ENCODE assay signal across 1 cellular context in the genomic region with DNA sequence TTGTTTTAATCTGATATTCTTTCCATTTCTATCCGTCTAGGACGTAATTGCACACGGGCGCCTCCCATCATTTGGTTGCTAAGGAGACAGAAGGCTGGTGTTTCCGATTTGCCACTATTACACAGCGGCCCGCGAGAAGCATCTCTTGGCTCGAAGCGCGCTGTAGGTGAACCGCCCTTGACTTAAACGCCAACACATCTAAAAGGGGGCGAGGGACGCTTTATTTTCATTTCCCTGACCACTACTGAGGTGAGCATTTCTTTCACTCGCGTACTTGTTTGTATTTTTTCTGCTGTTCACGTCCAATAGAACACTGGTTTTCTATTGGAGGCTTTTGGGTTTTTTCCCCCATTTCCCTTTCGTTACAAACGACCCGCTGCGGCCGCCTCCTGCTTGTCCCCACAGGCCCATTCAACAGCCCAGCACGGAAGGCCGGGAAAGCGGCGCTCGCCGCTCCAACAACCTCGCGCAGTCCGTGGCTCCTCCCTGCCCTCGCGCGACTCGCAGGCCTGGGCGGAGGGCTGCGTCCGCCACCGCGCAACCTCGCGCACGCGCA.
TF ChIP-seq lines count a peak whose summit lies in the region.

No MANE protein-coding gene starts in this region.

TF ChIP-seq in HepG2, 621 proteins besides CTCF, POLR2A, EP300 and RAD21 (continued from another document and continues in another):
- TF ChIP-seq, protein P1, sequence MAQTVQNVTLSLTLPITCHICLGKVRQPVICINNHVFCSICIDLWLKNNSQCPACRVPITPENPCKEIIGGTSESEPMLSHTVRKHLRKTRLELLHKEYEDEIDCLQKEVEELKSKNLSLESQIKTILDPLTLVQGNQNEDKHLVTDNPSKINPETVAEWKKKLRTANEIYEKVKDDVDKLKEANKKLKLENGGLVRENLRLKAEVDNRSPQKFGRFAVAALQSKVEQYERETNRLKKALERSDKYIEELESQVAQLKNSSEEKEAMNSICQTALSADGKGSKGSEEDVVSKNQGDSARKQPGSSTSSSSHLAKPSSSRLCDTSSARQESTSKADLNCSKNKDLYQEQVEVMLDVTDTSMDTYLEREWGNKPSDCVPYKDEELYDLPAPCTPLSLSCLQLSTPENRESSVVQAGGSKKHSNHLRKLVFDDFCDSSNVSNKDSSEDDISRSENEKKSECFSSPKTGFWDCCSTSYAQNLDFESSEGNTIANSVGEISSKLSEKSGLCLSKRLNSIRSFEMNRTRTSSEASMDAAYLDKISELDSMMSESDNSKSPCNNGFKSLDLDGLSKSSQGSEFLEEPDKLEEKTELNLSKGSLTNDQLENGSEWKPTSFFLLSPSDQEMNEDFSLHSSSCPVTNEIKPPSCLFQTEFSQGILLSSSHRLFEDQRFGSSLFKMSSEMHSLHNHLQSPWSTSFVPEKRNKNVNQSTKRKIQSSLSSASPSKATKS (CRISPR knock-in tag; IDR thresholded peaks at IDR 0.05): no peak
- no peak for TF ChIP-seq ZNF20 (CRISPR knock-in tag; IDR thresholded peaks at IDR 0.05)
- TF ChIP-seq, protein P2, sequence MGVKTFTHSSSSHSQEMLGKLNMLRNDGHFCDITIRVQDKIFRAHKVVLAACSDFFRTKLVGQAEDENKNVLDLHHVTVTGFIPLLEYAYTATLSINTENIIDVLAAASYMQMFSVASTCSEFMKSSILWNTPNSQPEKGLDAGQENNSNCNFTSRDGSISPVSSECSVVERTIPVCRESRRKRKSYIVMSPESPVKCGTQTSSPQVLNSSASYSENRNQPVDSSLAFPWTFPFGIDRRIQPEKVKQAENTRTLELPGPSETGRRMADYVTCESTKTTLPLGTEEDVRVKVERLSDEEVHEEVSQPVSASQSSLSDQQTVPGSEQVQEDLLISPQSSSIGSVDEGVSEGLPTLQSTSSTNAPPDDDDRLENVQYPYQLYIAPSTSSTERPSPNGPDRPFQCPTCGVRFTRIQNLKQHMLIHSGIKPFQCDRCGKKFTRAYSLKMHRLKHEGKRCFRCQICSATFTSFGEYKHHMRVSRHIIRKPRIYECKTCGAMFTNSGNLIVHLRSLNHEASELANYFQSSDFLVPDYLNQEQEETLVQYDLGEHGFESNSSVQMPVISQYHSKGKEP (CRISPR knock-in tag; IDR thresholded peaks at IDR 0.05): no peak
- TF ChIP-seq ZSCAN22 (CRISPR knock-in tag; IDR thresholded peaks at IDR 0.05): no peak
- TF ChIP-seq NAIF1 (CRISPR knock-in tag; IDR thresholded peaks at IDR 0.05; ENCODE audit: borderline replicate concordance): 0 out of 2 replicates have a peak, but pooled peaks have one; percentile 77
- TF ChIP-seq, protein P3, sequence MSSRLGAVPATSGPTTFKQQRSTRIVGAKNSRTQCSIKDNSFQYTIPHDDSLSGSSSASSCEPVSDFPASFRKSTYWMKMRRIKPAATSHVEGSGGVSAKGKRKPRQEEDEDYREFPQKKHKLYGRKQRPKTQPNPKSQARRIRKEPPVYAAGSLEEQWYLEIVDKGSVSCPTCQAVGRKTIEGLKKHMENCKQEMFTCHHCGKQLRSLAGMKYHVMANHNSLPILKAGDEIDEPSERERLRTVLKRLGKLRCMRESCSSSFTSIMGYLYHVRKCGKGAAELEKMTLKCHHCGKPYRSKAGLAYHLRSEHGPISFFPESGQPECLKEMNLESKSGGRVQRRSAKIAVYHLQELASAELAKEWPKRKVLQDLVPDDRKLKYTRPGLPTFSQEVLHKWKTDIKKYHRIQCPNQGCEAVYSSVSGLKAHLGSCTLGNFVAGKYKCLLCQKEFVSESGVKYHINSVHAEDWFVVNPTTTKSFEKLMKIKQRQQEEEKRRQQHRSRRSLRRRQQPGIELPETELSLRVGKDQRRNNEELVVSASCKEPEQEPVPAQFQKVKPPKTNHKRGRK (CRISPR knock-in tag; IDR thresholded peaks at IDR 0.05): 0 out of 2 replicates have a peak, but pooled peaks have one; percentile 21
- no peak for TF ChIP-seq KAT2B (IDR thresholded peaks at IDR 0.05; ENCODE audit: borderline replicate concordance, low read depth, low read length)
- peak; percentile 44; the same call in 1 of the 2 replicates for TF ChIP-seq ZFY (CRISPR knock-in tag; IDR thresholded peaks at IDR 0.05)
- peak; percentile 100 for TF ChIP-seq HNRNPK (IDR thresholded peaks at IDR 0.05; ENCODE audit: low read depth, low read length, poor library complexity, severe bottlenecking)
- no peak; the same call in 1 of the 2 replicates for TF ChIP-seq ZNF331 (CRISPR knock-in tag; IDR thresholded peaks at IDR 0.05)
- TF ChIP-seq ARNT (IDR thresholded peaks at IDR 0.05): no peak
- TF ChIP-seq ZFP36 (IDR thresholded peaks at IDR 0.05; ENCODE audit: borderline replicate concordance, low read depth, low read length, partially characterized antibody): no peak
- no peak for TF ChIP-seq FOXM1 (CRISPR knock-in tag; IDR thresholded peaks at IDR 0.05)
- TF ChIP-seq, protein P4, sequence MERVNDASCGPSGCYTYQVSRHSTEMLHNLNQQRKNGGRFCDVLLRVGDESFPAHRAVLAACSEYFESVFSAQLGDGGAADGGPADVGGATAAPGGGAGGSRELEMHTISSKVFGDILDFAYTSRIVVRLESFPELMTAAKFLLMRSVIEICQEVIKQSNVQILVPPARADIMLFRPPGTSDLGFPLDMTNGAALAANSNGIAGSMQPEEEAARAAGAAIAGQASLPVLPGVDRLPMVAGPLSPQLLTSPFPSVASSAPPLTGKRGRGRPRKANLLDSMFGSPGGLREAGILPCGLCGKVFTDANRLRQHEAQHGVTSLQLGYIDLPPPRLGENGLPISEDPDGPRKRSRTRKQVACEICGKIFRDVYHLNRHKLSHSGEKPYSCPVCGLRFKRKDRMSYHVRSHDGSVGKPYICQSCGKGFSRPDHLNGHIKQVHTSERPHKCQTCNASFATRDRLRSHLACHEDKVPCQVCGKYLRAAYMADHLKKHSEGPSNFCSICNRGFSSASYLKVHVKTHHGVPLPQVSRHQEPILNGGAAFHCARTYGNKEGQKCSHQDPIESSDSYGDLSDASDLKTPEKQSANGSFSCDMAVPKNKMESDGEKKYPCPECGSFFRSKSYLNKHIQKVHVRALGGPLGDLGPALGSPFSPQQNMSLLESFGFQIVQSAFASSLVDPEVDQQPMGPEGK (CRISPR knock-in tag; IDR thresholded peaks at IDR 0.05): no peak
- peak; percentile 51 for TF ChIP-seq HDAC1 (CRISPR knock-in tag; IDR thresholded peaks at IDR 0.05)
- TF ChIP-seq ZNF329 (CRISPR knock-in tag; IDR thresholded peaks at IDR 0.05; ENCODE audit: low read depth): no peak
- peak; percentile 69; the same call in 1 of the 2 replicates for TF ChIP-seq ZFP36L1 (CRISPR knock-in tag; IDR thresholded peaks at IDR 0.05)
- TF ChIP-seq, protein P5, sequence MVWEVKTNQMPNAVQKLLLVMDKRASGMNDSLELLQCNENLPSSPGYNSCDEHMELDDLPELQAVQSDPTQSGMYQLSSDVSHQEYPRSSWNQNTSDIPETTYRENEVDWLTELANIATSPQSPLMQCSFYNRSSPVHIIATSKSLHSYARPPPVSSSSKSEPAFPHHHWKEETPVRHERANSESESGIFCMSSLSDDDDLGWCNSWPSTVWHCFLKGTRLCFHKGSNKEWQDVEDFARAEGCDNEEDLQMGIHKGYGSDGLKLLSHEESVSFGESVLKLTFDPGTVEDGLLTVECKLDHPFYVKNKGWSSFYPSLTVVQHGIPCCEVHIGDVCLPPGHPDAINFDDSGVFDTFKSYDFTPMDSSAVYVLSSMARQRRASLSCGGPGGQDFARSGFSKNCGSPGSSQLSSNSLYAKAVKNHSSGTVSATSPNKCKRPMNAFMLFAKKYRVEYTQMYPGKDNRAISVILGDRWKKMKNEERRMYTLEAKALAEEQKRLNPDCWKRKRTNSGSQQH (CRISPR knock-in tag; IDR thresholded peaks at IDR 0.05; ENCODE audit: low read depth): peak; percentile 54; the same call in 1 of the 2 replicates
- no peak for TF ChIP-seq ZNF33B (CRISPR knock-in tag; IDR thresholded peaks at IDR 0.05)
- TF ChIP-seq GZF1 (CRISPR knock-in tag; IDR thresholded peaks at IDR 0.05): peak; percentile 32; the same call in 1 of the 2 replicates
- TF ChIP-seq MTF2 (CRISPR knock-in tag; IDR thresholded peaks at IDR 0.05; ENCODE audit: borderline replicate concordance): 0 out of 2 replicates have a peak, but pooled peaks have one; percentile 22
- TF ChIP-seq AKAP8 (CRISPR knock-in tag; IDR thresholded peaks at IDR 0.05): 0 out of 2 replicates have a peak, but pooled peaks have one; percentile 15
- TF ChIP-seq, protein P6, sequence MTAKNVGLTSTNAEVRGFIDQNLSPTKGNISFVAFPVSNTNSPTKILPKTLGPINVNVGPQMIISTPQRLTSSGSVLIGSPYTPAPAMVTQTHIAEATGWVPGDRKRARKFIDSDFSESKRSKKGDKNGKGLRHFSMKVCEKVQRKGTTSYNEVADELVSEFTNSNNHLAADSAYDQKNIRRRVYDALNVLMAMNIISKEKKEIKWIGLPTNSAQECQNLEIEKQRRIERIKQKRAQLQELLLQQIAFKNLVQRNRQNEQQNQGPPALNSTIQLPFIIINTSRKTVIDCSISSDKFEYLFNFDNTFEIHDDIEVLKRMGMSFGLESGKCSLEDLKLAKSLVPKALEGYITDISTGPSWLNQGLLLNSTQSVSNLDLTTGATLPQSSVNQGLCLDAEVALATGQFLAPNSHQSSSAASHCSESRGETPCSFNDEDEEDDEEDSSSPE (CRISPR knock-in tag; IDR thresholded peaks at IDR 0.05): no peak
- no peak for TF ChIP-seq ZSCAN12 (CRISPR knock-in tag; IDR thresholded peaks at IDR 0.05)
- TF ChIP-seq SIX4 (CRISPR knock-in tag; IDR thresholded peaks at IDR 0.05): no peak
- peak; percentile 75 for TF ChIP-seq ZEB1 (IDR thresholded peaks at IDR 0.05; ENCODE audit: insufficient replicate concordance, low read depth)
- TF ChIP-seq KAT8 (CRISPR knock-in tag; IDR thresholded peaks at IDR 0.05): peak; percentile 66; the same call in 1 of the 2 replicates
- 0 out of 2 replicates have a peak, but pooled peaks have one; percentile 1 for TF ChIP-seq FOXK1 (CRISPR knock-in tag; IDR thresholded peaks at IDR 0.05; ENCODE audit: borderline replicate concordance, low read depth)
- peak; percentile 81 for TF ChIP-seq YEATS2 (CRISPR knock-in tag; IDR thresholded peaks at IDR 0.05; ENCODE audit: borderline replicate concordance)
- no peak for TF ChIP-seq ZNF251 (CRISPR knock-in tag; IDR thresholded peaks at IDR 0.05)
- TF ChIP-seq, protein P7, sequence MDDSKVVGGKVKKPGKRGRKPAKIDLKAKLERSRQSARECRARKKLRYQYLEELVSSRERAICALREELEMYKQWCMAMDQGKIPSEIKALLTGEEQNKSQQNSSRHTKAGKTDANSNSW (CRISPR knock-in tag; IDR thresholded peaks at IDR 0.05; ENCODE audit: borderline replicate concordance): no peak
- peak; percentile 15; the same call in 1 of the 2 replicates for TF ChIP-seq RFXAP (CRISPR knock-in tag; IDR thresholded peaks at IDR 0.05; ENCODE audit: borderline replicate concordance)
- TF ChIP-seq ZNF333 (CRISPR knock-in tag; IDR thresholded peaks at IDR 0.05; ENCODE audit: borderline replicate concordance): 0 out of 2 replicates have a peak, but pooled peaks have one; percentile 15
- TF ChIP-seq, protein P8, sequence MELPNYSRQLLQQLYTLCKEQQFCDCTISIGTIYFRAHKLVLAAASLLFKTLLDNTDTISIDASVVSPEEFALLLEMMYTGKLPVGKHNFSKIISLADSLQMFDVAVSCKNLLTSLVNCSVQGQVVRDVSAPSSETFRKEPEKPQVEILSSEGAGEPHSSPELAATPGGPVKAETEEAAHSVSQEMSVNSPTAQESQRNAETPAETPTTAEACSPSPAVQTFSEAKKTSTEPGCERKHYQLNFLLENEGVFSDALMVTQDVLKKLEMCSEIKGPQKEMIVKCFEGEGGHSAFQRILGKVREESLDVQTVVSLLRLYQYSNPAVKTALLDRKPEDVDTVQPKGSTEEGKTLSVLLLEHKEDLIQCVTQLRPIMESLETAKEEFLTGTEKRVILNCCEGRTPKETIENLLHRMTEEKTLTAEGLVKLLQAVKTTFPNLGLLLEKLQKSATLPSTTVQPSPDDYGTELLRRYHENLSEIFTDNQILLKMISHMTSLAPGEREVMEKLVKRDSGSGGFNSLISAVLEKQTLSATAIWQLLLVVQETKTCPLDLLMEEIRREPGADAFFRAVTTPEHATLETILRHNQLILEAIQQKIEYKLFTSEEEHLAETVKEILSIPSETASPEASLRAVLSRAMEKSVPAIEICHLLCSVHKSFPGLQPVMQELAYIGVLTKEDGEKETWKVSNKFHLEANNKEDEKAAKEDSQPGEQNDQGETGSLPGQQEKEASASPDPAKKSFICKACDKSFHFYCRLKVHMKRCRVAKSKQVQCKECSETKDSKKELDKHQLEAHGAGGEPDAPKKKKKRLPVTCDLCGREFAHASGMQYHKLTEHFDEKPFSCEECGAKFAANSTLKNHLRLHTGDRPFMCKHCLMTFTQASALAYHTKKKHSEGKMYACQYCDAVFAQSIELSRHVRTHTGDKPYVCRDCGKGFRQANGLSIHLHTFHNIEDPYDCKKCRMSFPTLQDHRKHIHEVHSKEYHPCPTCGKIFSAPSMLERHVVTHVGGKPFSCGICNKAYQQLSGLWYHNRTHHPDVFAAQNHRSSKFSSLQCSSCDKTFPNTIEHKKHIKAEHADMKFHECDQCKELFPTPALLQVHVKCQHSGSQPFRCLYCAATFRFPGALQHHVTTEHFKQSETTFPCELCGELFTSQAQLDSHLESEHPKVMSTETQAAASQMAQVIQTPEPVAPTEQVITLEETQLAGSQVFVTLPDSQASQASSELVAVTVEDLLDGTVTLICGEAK (IDR thresholded peaks at IDR 0.05): no peak
- TF ChIP-seq, protein P8 (CRISPR knock-in tag; IDR thresholded peaks at IDR 0.05): no peak; the same call in 1 of the 2 replicates
- 0 out of 2 replicates have a peak, but pooled peaks have one; percentile 46 for TF ChIP-seq ZNF773 (CRISPR knock-in tag; IDR thresholded peaks at IDR 0.05; ENCODE audit: borderline replicate concordance)
- TF ChIP-seq NFE2 (CRISPR knock-in tag; IDR thresholded peaks at IDR 0.05): no peak
- peak; percentile 23; the same call in 1 of the 2 replicates for TF ChIP-seq RFXANK (CRISPR knock-in tag; IDR thresholded peaks at IDR 0.05)
- TF ChIP-seq PRMT3 (CRISPR knock-in tag; IDR thresholded peaks at IDR 0.05; ENCODE audit: borderline replicate concordance, low read depth): no peak
- peak; percentile 36; the same call in 1 of the 2 replicates for TF ChIP-seq KMT2A (CRISPR knock-in tag; IDR thresholded peaks at IDR 0.05)
